1 cellular context compared by ENCODE assay signal in the genomic region with DNA sequence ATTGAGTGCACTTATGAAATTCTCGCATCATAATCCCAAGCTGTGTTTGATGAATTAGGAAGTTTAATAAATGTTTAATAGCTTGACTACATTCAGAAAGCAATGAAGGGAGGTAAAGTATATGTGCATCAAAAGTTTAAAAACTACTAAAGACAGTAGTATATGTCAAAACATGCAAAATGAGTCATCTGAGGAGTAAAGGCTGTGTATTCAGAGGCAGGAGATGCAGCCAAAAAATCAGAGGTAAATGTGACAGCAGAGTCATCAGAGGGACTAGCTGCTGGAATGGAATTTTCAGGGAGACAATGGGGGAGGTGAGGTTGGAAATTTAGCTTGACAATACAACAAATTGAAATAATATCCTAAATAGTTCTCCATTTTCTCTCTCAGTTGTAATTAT.
TF ChIP-seq lines count a peak whose summit lies in the region.

No MANE protein-coding gene starts in this region.

TF ChIP-seq in A549, 52 proteins besides CTCF, POLR2A, EP300 and RAD21 (continued from another document):
- TF ChIP-seq, protein P1, sequence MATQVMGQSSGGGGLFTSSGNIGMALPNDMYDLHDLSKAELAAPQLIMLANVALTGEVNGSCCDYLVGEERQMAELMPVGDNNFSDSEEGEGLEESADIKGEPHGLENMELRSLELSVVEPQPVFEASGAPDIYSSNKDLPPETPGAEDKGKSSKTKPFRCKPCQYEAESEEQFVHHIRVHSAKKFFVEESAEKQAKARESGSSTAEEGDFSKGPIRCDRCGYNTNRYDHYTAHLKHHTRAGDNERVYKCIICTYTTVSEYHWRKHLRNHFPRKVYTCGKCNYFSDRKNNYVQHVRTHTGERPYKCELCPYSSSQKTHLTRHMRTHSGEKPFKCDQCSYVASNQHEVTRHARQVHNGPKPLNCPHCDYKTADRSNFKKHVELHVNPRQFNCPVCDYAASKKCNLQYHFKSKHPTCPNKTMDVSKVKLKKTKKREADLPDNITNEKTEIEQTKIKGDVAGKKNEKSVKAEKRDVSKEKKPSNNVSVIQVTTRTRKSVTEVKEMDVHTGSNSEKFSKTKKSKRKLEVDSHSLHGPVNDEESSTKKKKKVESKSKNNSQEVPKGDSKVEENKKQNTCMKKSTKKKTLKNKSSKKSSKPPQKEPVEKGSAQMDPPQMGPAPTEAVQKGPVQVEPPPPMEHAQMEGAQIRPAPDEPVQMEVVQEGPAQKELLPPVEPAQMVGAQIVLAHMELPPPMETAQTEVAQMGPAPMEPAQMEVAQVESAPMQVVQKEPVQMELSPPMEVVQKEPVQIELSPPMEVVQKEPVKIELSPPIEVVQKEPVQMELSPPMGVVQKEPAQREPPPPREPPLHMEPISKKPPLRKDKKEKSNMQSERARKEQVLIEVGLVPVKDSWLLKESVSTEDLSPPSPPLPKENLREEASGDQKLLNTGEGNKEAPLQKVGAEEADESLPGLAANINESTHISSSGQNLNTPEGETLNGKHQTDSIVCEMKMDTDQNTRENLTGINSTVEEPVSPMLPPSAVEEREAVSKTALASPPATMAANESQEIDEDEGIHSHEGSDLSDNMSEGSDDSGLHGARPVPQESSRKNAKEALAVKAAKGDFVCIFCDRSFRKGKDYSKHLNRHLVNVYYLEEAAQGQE (IDR thresholded peaks at IDR 0.05) = no peak
- TF ChIP-seq RARB (CRISPR knock-in tag; IDR thresholded peaks at IDR 0.05) (no peak), HDAC2 (IDR thresholded peaks at IDR 0.05) (no peak), HOXB5 (CRISPR knock-in tag; IDR thresholded peaks at IDR 0.05) (no peak), NFE2L2 (conservative IDR thresholded peaks at IDR 0.05; ENCODE audit: low read length) (no peak), FOXS1 (CRISPR knock-in tag; IDR thresholded peaks at IDR 0.05) (no peak), HOXB13 (CRISPR knock-in tag; IDR thresholded peaks at IDR 0.05; ENCODE audit: low read depth) (no peak)
- TF ChIP-seq, protein P2, sequence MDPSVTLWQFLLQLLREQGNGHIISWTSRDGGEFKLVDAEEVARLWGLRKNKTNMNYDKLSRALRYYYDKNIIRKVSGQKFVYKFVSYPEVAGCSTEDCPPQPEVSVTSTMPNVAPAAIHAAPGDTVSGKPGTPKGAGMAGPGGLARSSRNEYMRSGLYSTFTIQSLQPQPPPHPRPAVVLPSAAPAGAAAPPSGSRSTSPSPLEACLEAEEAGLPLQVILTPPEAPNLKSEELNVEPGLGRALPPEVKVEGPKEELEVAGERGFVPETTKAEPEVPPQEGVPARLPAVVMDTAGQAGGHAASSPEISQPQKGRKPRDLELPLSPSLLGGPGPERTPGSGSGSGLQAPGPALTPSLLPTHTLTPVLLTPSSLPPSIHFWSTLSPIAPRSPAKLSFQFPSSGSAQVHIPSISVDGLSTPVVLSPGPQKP (IDR thresholded peaks at IDR 0.05; ENCODE audit: low read depth, low read length) = no peak
- TF ChIP-seq, protein P3, sequence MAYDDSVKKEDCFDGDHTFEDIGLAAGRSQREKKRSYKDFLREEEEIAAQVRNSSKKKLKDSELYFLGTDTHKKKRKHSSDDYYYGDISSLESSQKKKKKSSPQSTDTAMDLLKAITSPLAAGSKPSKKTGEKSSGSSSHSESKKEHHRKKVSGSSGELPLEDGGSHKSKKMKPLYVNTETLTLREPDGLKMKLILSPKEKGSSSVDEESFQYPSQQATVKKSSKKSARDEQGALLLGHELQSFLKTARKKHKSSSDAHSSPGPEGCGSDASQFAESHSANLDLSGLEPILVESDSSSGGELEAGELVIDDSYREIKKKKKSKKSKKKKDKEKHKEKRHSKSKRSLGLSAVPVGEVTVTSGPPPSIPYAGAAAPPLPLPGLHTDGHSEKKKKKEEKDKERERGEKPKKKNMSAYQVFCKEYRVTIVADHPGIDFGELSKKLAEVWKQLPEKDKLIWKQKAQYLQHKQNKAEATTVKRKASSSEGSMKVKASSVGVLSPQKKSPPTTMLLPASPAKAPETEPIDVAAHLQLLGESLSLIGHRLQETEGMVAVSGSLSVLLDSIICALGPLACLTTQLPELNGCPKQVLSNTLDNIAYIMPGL (CRISPR knock-in tag; IDR thresholded peaks at IDR 0.05; ENCODE audit: borderline replicate concordance) = no peak
- TF ChIP-seq, protein P4, sequence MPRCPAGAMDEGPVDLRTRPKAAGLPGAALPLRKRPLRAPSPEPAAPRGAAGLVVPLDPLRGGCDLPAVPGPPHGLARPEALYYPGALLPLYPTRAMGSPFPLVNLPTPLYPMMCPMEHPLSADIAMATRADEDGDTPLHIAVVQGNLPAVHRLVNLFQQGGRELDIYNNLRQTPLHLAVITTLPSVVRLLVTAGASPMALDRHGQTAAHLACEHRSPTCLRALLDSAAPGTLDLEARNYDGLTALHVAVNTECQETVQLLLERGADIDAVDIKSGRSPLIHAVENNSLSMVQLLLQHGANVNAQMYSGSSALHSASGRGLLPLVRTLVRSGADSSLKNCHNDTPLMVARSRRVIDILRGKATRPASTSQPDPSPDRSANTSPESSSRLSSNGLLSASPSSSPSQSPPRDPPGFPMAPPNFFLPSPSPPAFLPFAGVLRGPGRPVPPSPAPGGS (IDR thresholded peaks at IDR 0.05) = no peak
